In genomic region chr1:153789478-153790148, GRCh38 we compare ENCODE assay signal across 8 cellular contexts. TPM values are rescaled to one million over a fixed set of nuclear protein-coding genes. Genes with fewer than 3 reads are reported as not detected.
DNase-seq lines count a peak whose midpoint lies in the region; ATAC-seq, FAIRE-seq and TF ChIP-seq lines count a peak whose summit lies in the region.
"Had no signal": no experiment of that assay in that cellular context is flagged by ENCODE, and none has a peak within 500 bp of the region (broad histone marks: within the 10 kb centered on the region; RNA-seq: fewer than 3 reads in every experiment).

No MANE protein-coding gene starts in this region.

- DNase-seq in H7 (peak; percentile 23), left colon (peak in 1 of 2 donors; percentile 30), substantia nigra (lab: John Stamatoyannopoulos, UW) (no peak), GM10266 (ENCODE audit: extremely low spot score) (no peak), HTR-8/SVneo (ENCODE audit: insufficient read length, low spot score) (no peak), nephron progenitor cell (no peak)
- no peak for DNase-seq in activated T-helper 1 cell treated with anti-CD3 and anti-CD28 coated beads, Interleukin-12 subunit alpha, Interleukin-12 subunit beta, Interleukin-2, Interleukin-4 antibody, amounts not matched to agents 30 ng/mL and 10 ng/mL and 1 ng/mL, durations not matched to agents 14 hours and 24 hours and 36 hours (ENCODE audit: low spot score)
- DNase-seq: activated CD4-positive, alpha-beta T cell treated with anti-CD3 and anti-CD28 coated beads, Interleukin-2, amount 50 U/mL, for 1 hour had no signal

- H3K27ac Mint-ChIP-seq in activated T-helper 1 cell treated with anti-CD3 and anti-CD28 coated beads, Interleukin-12 subunit alpha, Interleukin-12 subunit beta, Interleukin-2, Interleukin-4 antibody, amounts not matched to agents 30 ng/mL and 10 ng/mL and 1 ng/mL, durations not matched to agents 14 hours and 24 hours and 36 hours, result peak overlapping the region; percentile 69
- H3K27ac Mint-ChIP-seq in nephron progenitor cell, result no peak overlapping the region

- peaks cover 29% of the 10 kb centered on the region for H3K4me1 Mint-ChIP-seq in activated T-helper 1 cell treated with anti-CD3 and anti-CD28 coated beads, Interleukin-12 subunit alpha, Interleukin-12 subunit beta, Interleukin-2, Interleukin-4 antibody, amounts not matched to agents 30 ng/mL and 10 ng/mL and 1 ng/mL, durations not matched to agents 14 hours and 24 hours and 36 hours (ENCODE audit: low read depth)
- H3K4me1 Mint-ChIP-seq in nephron progenitor cell, result peaks cover 53% of the 10 kb centered on the region

- intact Hi-C loops in activated T-helper 1 cell treated with anti-CD3 and anti-CD28 coated beads, Interleukin-12 subunit alpha, Interleukin-12 subunit beta, Interleukin-2, Interleukin-4 antibody, amounts not matched to agents 30 ng/mL and 10 ng/mL and 1 ng/mL, durations not matched to agents 14 hours and 24 hours and 36 hours (cut with micrococcal nuclease), result loop anchor here (2.0 to 10.0 kb wide), 4 partner anchors 13 to 483 kb away; partner anchors contain the start of genes HAX1 and NUP210L
- intact Hi-C loops in left colon (cut with DNase I, micrococcal nuclease), result loop anchor here (10.0 kb wide), 1 partner anchor 195 kb away; the partner anchor contains the start of gene RAB13 (in 2 of the 2)

- H3K36me3 ChIP-seq in H7 (replicated peaks; ENCODE audit: control insufficient read depth, insufficient read depth, low read length), result no peaks in the 10 kb centered on the region

- H3K27me3 Mint-ChIP-seq in activated T-helper 1 cell treated with anti-CD3 and anti-CD28 coated beads, Interleukin-12 subunit alpha, Interleukin-12 subunit beta, Interleukin-2, Interleukin-4 antibody, amounts not matched to agents 30 ng/mL and 10 ng/mL and 1 ng/mL, durations not matched to agents 14 hours and 24 hours and 36 hours (ENCODE audit: insufficient read depth), result peaks cover 16% of the 10 kb centered on the region
- peaks cover 6% of the 10 kb centered on the region for H3K27me3 Mint-ChIP-seq in nephron progenitor cell (ENCODE audit: low read depth, poor library complexity)

- peaks cover 3% of the 10 kb centered on the region for H3K36me3 Mint-ChIP-seq in activated T-helper 1 cell treated with anti-CD3 and anti-CD28 coated beads, Interleukin-12 subunit alpha, Interleukin-12 subunit beta, Interleukin-2, Interleukin-4 antibody, amounts not matched to agents 30 ng/mL and 10 ng/mL and 1 ng/mL, durations not matched to agents 14 hours and 24 hours and 36 hours (ENCODE audit: low read depth)
- H3K36me3 Mint-ChIP-seq in nephron progenitor cell (ENCODE audit: low read depth), result no peaks in the 10 kb centered on the region

- peak overlapping the region; percentile 58 for H3K27ac ChIP-seq in substantia nigra (ENCODE audit: low read depth, low read length, poor library complexity, severe bottlenecking)

- TF ChIP-seq CTCF in GM10266 (IDR thresholded peaks at IDR 0.05; ENCODE audit: control insufficient read depth, insufficient read depth, low read depth, missing control alignments) (no peak), nephron progenitor cell (IDR thresholded peaks at IDR 0.05) (no peak)

- peak; percentile 61 for ATAC-seq in left colon

- no peaks in the 10 kb centered on the region for H3K27me3 ChIP-seq in H7 (ENCODE audit: control insufficient read depth, insufficient read depth, low read length)

- H3K4me3 ChIP-seq in H7 (ENCODE audit: insufficient read depth, low read depth, low read length), result no peak overlapping the region

- no peaks in the 10 kb centered on the region for H3K9me3 Mint-ChIP-seq in activated T-helper 1 cell treated with anti-CD3 and anti-CD28 coated beads, Interleukin-12 subunit alpha, Interleukin-12 subunit beta, Interleukin-2, Interleukin-4 antibody, amounts not matched to agents 30 ng/mL and 10 ng/mL and 1 ng/mL, durations not matched to agents 14 hours and 24 hours and 36 hours
- no peaks in the 10 kb centered on the region for H3K9me3 Mint-ChIP-seq in nephron progenitor cell

- no peak overlapping the region for H3K4me3 Mint-ChIP-seq in activated T-helper 1 cell treated with anti-CD3 and anti-CD28 coated beads, Interleukin-12 subunit alpha, Interleukin-12 subunit beta, Interleukin-2, Interleukin-4 antibody, amounts not matched to agents 30 ng/mL and 10 ng/mL and 1 ng/mL, durations not matched to agents 14 hours and 24 hours and 36 hours
- H3K4me3 Mint-ChIP-seq in nephron progenitor cell, result no peak overlapping the region

- no peak for FAIRE-seq in HTR-8/SVneo (lab: Jason Lieb, UNC)

RNA-seq across cellular contexts. Expression of gene SLC27A3, which starts 14.4 kb away (rescaled TPM):
- total RNA-seq in H7 (2014; rRNA removed; shearing (Covaris generic)), result 44.7 and 48.9 TPM in 2 replicates
- 10.8 and 11.1 TPM in 2 replicates for total RNA-seq in activated T-helper 1 cell treated with anti-CD3 and anti-CD28 coated beads, Interleukin-12 subunit alpha, Interleukin-12 subunit beta, Interleukin-2, Interleukin-4 antibody, amounts not matched to agents 30 ng/mL and 10 ng/mL and 1 ng/mL, durations not matched to agents 14 hours and 24 hours and 36 hours
- total RNA-seq in left colon, result 10 to 100 TPM; 22.5 to 24.8 TPM
